Comparison of ENCODE assay signal across 9 cellular contexts in genomic region chr6:45697605-45698004, GRCh38.
DNase-seq lines count a peak whose midpoint lies in the region; ATAC-seq and TF ChIP-seq lines count a peak whose summit lies in the region.
"Had no signal": no experiment of that assay in that cellular context is flagged by ENCODE, and none has a peak within 500 bp of the region (broad histone marks: within the 10 kb centered on the region; RNA-seq: fewer than 3 reads in every experiment).

No MANE protein-coding gene starts in this region.

- no peaks in the 10 kb centered on the region for H3K36me3 ChIP-seq in tibial artery

- intact Hi-C loops in tibial artery (cut with DNase I; ENCODE audit: low total_unique reads), result no loop called here

- DNase-seq in GM04503 (ENCODE audit: low read depth) (peak; percentile 94), OCI-M1 (lab: John Stamatoyannopoulos, UW) (peak; percentile 52), foreskin keratinocyte (peak; percentile 86 to 95), NCI-H1694 (lab: John Stamatoyannopoulos, UW) (no peak), tibial artery (no peak)
- no peak for DNase-seq in stimulated activated CD4-positive, alpha-beta T cell treated with anti-CD3 and anti-CD28 coated beads, Interleukin-4, amount 100 ng/mL, for 1 hour
- DNase-seq: activated CD8-positive, alpha-beta memory T cell treated with anti-CD3 and anti-CD28 coated beads, Interleukin-2, amount 50 U/mL, for 48 hours had no signal

- H3K4me1 ChIP-seq in foreskin keratinocyte (peaks cover 17% of the 10 kb centered on the region), tibial artery (no peaks in the 10 kb centered on the region)

- ATAC-seq in HG02610 (IDR thresholded peaks at IDR 0.05; ENCODE audit: unreplicated experiment) (peak; percentile 83), foreskin keratinocyte (peak; percentile 97), GM18511 (IDR thresholded peaks at IDR 0.05; ENCODE audit: unreplicated experiment) (no peak)

- no peaks in the 10 kb centered on the region for H3K27me3 ChIP-seq in foreskin keratinocyte
- H3K27me3 ChIP-seq in tibial artery, result peaks cover 0 to 4% of the 10 kb centered on the region in 2 donors

- H3K27ac ChIP-seq in foreskin keratinocyte (peak overlapping the region; percentile 60), tibial artery (no peak overlapping the region)

- H3K4me3 ChIP-seq in tibial artery, result no peak overlapping the region

- TF ChIP-seq CTCF in foreskin keratinocyte (conservative IDR thresholded peaks at IDR 0.05), result no peak
- no peak for TF ChIP-seq CTCF in tibial artery (IDR thresholded peaks at IDR 0.05)

- no peaks in the 10 kb centered on the region for H3K9me3 ChIP-seq in tibial artery

Comparison
In these comparisons a context has a peak if more than half of its experiments do, and no peak if none do; other contexts are left out.
1. DNase-seq: peak in GM04503 (single experiment), OCI-M1 (single experiment) and foreskin keratinocyte (2 of 2); none in stimulated activated CD4-positive, alpha-beta T cell treated with anti-CD3 and anti-CD28 coated beads, Interleukin-4, amount 100 ng/mL, for 1 hour (single experiment), NCI-H1694 (single experiment) and tibial artery (0 of 2).